ENCODE assay signal across 9 cellular contexts in genomic region chr17:77461277-77462057, GRCh38.
DNase-seq lines count a peak whose midpoint lies in the region; ATAC-seq and TF ChIP-seq lines count a peak whose summit lies in the region.
"Had no signal": no experiment of that assay in that cellular context is flagged by ENCODE, and none has a peak within 500 bp of the region (broad histone marks: within the 10 kb centered on the region; RNA-seq: fewer than 3 reads in every experiment).

No MANE protein-coding gene starts in this region.

- peak; percentile 36 for DNase-seq in OCI-LY7 (ENCODE audit: low spot score)
- no peak for DNase-seq in esophagus squamous epithelium (lab: John Stamatoyannopoulos, UW)
- DNase-seq in prostate gland (ENCODE audit: low spot score): no peak
- DNase-seq in hypothalamus (lab: John Stamatoyannopoulos, UW): no peak
- no peak for DNase-seq in NCI-H774 (lab: John Stamatoyannopoulos, UW)
- DNase-seq: NCI-H2081 had no signal

- peak overlapping the region; percentile 30; the same call in 1 of the 2 replicates for H3K4me3 ChIP-seq in GM08714 (ENCODE audit: low read length)
- H3K4me3 ChIP-seq in OCI-LY7 (ENCODE audit: low read depth, low read length, poor library complexity, severe bottlenecking): peak overlapping the region; percentile 47
- no peak overlapping the region for H3K4me3 ChIP-seq in esophagus squamous epithelium
- H3K4me3 ChIP-seq in prostate gland: no peak overlapping the region

- H3K36me3 ChIP-seq in OCI-LY7 (ENCODE audit: insufficient read depth, low read length): peaks cover 62% of the 10 kb centered on the region
- no peaks in the 10 kb centered on the region for H3K36me3 ChIP-seq in esophagus squamous epithelium
- no peaks in the 10 kb centered on the region for H3K36me3 ChIP-seq in prostate gland

- H3K4me1 ChIP-seq in OCI-LY7 (ENCODE audit: insufficient read depth, low read length, poor library complexity, severe bottlenecking) (peaks cover 99% of the 10 kb centered on the region), esophagus squamous epithelium (peaks cover 29 to 97% (median 30%) of the 10 kb centered on the region in 3 donors), prostate gland (replicated peaks) (peaks cover 7% of the 10 kb centered on the region)

- no peak overlapping the region; the same call in 1 of the 2 replicates for H2AFZ ChIP-seq in OCI-LY7 (ENCODE audit: low read length)

- BruUV-seq in OCI-LY7 (replicated peaks; lab: Mats Ljungman, UMichigan): TSS peak; percentile 94

- H3K4me2 ChIP-seq in OCI-LY7 (ENCODE audit: low read length): peak overlapping the region; percentile 76

- intact Hi-C loops in OCI-LY7 (cut with micrococcal nuclease; ENCODE audit: unreplicated experiment): loop anchor here (2.0 to 10.0 kb wide), 4 partner anchors 57 to 1273 kb away; partner anchors contain the start of genes SEC14L1 and UBALD2
- intact Hi-C loops in esophagus squamous epithelium (cut with DNase I): no loop called here
- intact Hi-C loops in prostate gland (cut with DNase I): no loop called here

- no peak for TF ChIP-seq POLR2A in esophagus squamous epithelium (IDR thresholded peaks at IDR 0.05)
- no peak for TF ChIP-seq POLR2A in prostate gland (IDR thresholded peaks at IDR 0.05)

- H4K20me1 ChIP-seq in OCI-LY7 (ENCODE audit: insufficient read depth, low read length): no peaks in the 10 kb centered on the region; the same call in 1 of the 2 replicates

- H3K27me3 ChIP-seq in esophagus squamous epithelium: no peaks in the 10 kb centered on the region
- no peaks in the 10 kb centered on the region for H3K27me3 ChIP-seq in prostate gland (replicated peaks; ENCODE audit: insufficient read depth)

- TF ChIP-seq CTCF in OCI-LY7 (conservative IDR thresholded peaks at IDR 0.05; ENCODE audit: low read length) (no peak), esophagus squamous epithelium (IDR thresholded peaks at IDR 0.05) (no peak), prostate gland (IDR thresholded peaks at IDR 0.05) (no peak)

- peaks cover 96% of the 10 kb centered on the region for H3K79me2 ChIP-seq in OCI-LY7 (ENCODE audit: insufficient read depth, low read depth, low read length)

- POLR2A ChIA-PET in OCI-LY7 (lab: Charles Lee): interaction anchor here (0.6 to 6.0 kb wide), 11 partner anchors 8 to 319 kb away, joined by 3 to 50 read pairs (median 10); no protein-coding TSS in a partner anchor

- H3K27ac ChIP-seq in OCI-LY7 (ENCODE audit: low read depth, low read length, poor library complexity, severe bottlenecking): peak overlapping the region; percentile 95
- peak overlapping the region; percentile 36 to 94 (median 50) for H3K27ac ChIP-seq in esophagus squamous epithelium
- H3K27ac ChIP-seq in prostate gland: peak overlapping the region; percentile 12 to 54

- WGBS in esophagus squamous epithelium, 2 donors: 66 to 77% methylated on average over 16 of the region's 16 CpGs
- 48% methylated on average over 16 of the region's 16 CpGs for WGBS in prostate gland

- H3K9me2 ChIP-seq in OCI-LY7 (ENCODE audit: insufficient read depth, low read length): no peaks in the 10 kb centered on the region

- ATAC-seq in GM19452 (IDR thresholded peaks at IDR 0.05; ENCODE audit: unreplicated experiment) (no peak), SK-N-SH treated with all-trans-retinoic acid at 6 μM for 48 hours (no peak)

- CTCF ChIA-PET in OCI-LY7 (lab: Charles Lee; ENCODE audit: unreplicated experiment): interaction anchor here (0.9 kb wide), 1 partner anchor 11 kb away, joined by 3 read pairs; no protein-coding TSS in a partner anchor

- H3K9me3 ChIP-seq in OCI-LY7 (ENCODE audit: low read length): no peaks in the 10 kb centered on the region
- H3K9me3 ChIP-seq in esophagus squamous epithelium: no peaks in the 10 kb centered on the region
- H3K9me3 ChIP-seq in prostate gland: no peaks in the 10 kb centered on the region

TF ChIP-seq in SK-N-SH treated with all-trans-retinoic acid at 6 μM for 48 hours, 23 proteins besides CTCF, POLR2A, EP300 and RAD21:
- TF ChIP-seq ZNF565 (CRISPR knock-in tag; conservative IDR thresholded peaks at IDR 0.05; ENCODE audit: low read depth) (no peak), TCF4 (CRISPR knock-in tag; IDR thresholded peaks at IDR 0.05; ENCODE audit: borderline replicate concordance) (no peak), OSR1 (CRISPR knock-in tag; IDR thresholded peaks at IDR 0.05) (no peak), RARB (CRISPR knock-in tag; IDR thresholded peaks at IDR 0.05) (no peak), ZFP3 (CRISPR knock-in tag; IDR thresholded peaks at IDR 0.05) (no peak), ZC3H10 (CRISPR knock-in tag; IDR thresholded peaks at IDR 0.05) (no peak), CREB5 (CRISPR knock-in tag; IDR thresholded peaks at IDR 0.05; ENCODE audit: low read depth) (no peak), TSHZ2 (CRISPR knock-in tag; IDR thresholded peaks at IDR 0.05) (no peak), TOX (CRISPR knock-in tag; IDR thresholded peaks at IDR 0.05; ENCODE audit: borderline replicate concordance) (no peak), ESRRG (CRISPR knock-in tag; IDR thresholded peaks at IDR 0.05) (no peak), ARNTL (CRISPR knock-in tag; IDR thresholded peaks at IDR 0.05; ENCODE audit: borderline replicate concordance, low read depth) (no peak), BACH2 (CRISPR knock-in tag; IDR thresholded peaks at IDR 0.05; ENCODE audit: borderline replicate concordance) (no peak), ISL1 (CRISPR knock-in tag; IDR thresholded peaks at IDR 0.05) (no peak), ZNF70 (CRISPR knock-in tag; IDR thresholded peaks at IDR 0.05) (no peak)
TF ChIP-seq in SK-N-SH treated with all-trans-retinoic acid at 6 μM for 48 hours: peak in this region for 0.

Comparison
In these comparisons a context has a peak if more than half of its experiments do, and no peak if none do; other contexts are left out.
1. H3K4me3 ChIP-seq: peak in GM08714 (single experiment) and OCI-LY7 (single experiment); none in esophagus squamous epithelium (0 of 4) and prostate gland (0 of 2).
2. H3K27ac ChIP-seq: peak in every context shown above with its lines; median percentile 95 in OCI-LY7; 50 in esophagus squamous epithelium; 33 in prostate gland.